ENCODE assay signal across 9 cellular contexts in the genomic region with DNA sequence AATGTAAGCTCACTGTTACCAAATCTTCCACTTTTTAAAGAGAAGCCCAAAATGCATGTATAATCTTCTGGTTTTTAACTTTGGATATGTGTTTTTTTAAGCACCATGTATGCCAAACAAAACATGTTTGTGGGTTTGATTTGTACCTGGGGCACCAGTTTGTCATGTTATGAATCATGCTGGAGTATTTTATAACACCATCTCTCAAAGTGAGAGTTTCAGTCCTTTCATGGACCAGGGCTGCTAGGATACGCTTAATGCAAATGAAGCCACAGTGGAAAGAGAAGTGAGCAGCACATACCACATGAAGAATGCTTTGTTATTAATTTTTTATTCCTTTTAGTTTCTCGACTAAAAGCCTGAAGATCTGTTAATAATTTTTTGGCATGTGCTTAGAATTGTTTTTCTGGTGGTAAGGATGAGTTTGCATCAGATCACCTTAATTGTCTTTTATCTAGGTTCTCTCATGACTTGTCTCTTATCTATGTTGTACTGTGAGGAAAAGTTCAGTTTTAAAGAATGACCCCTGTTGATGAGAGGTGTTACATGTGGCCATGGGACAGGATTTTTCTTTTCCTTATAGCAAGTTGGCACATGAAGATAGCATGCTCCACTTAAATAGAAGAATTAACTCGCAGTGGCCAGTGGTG. TPM values are rescaled to one million over a fixed set of nuclear protein-coding genes. Genes with fewer than 3 reads are reported as not detected.
A peak's percentile ranks its signal among the peaks of the same experiment; 100 is the strongest.
DNase-seq lines count a peak whose midpoint lies in the region; ATAC-seq and TF ChIP-seq lines count a peak whose summit lies in the region.
"Had no signal": no experiment of that assay in that cellular context is flagged by ENCODE, and none has a peak within 500 bp of the region (broad histone marks: within the 10 kb centered on the region; RNA-seq: fewer than 3 reads in every experiment).

No MANE protein-coding gene starts in this region.

- no peaks in the 10 kb centered on the region for H3K27me3 ChIP-seq in tibial artery

- POLR2A ChIA-PET in GM10248 (lab: Yijun Ruan, JAX) (no interaction called here), WTC11 (lab: Charles Lee) (no interaction called here)

- peak overlapping the region; percentile 64 for H3K27ac Mint-ChIP-seq in activated naive CD4-positive, alpha-beta T cell treated with anti-CD3 and anti-CD28 coated beads, Interleukin-2, amount 10 ng/mL, durations not matched to agents 7 days and 5 days
- H3K27ac Mint-ChIP-seq in WTC11: no peak overlapping the region

- no peaks in the 10 kb centered on the region for H3K9me3 Mint-ChIP-seq in activated naive CD4-positive, alpha-beta T cell treated with anti-CD3 and anti-CD28 coated beads, Interleukin-2, amount 10 ng/mL, durations not matched to agents 7 days and 5 days
- H3K9me3 Mint-ChIP-seq in WTC11: no peaks in the 10 kb centered on the region

- no peaks in the 10 kb centered on the region for H3K27me3 Mint-ChIP-seq in activated naive CD4-positive, alpha-beta T cell treated with anti-CD3 and anti-CD28 coated beads, Interleukin-2, amount 10 ng/mL, durations not matched to agents 7 days and 5 days
- peaks cover 3% of the 10 kb centered on the region; the same call in 1 of the 2 replicates for H3K27me3 Mint-ChIP-seq in WTC11 (ENCODE audit: low read depth)

- H3K4me1 ChIP-seq in tibial artery: peaks cover 0 to 13% (median 4%) of the 10 kb centered on the region in 4 donors

- no peaks in the 10 kb centered on the region for H3K36me3 ChIP-seq in tibial artery

- H3K4me3 ChIP-seq in tibial artery: no peak overlapping the region

- H3K36me3 Mint-ChIP-seq in activated naive CD4-positive, alpha-beta T cell treated with anti-CD3 and anti-CD28 coated beads, Interleukin-2, amount 10 ng/mL, durations not matched to agents 7 days and 5 days: peaks cover 3% of the 10 kb centered on the region
- H3K36me3 Mint-ChIP-seq in WTC11: no peaks in the 10 kb centered on the region

- no peak for TF ChIP-seq CTCF in GM10248 (IDR thresholded peaks at IDR 0.05; ENCODE audit: control extremely low read depth, extremely low read depth, low read depth, missing control alignments)
- no peak for TF ChIP-seq CTCF in tibial artery (IDR thresholded peaks at IDR 0.05)
- no peak for TF ChIP-seq CTCF in WTC11 (IDR thresholded peaks at IDR 0.05)

- peaks cover 73% of the 10 kb centered on the region for H3K4me1 Mint-ChIP-seq in activated naive CD4-positive, alpha-beta T cell treated with anti-CD3 and anti-CD28 coated beads, Interleukin-2, amount 10 ng/mL, durations not matched to agents 7 days and 5 days
- peaks cover 26% of the 10 kb centered on the region for H3K4me1 Mint-ChIP-seq in WTC11

- peak; percentile 30 for ATAC-seq in GM19397 (IDR thresholded peaks at IDR 0.05; ENCODE audit: unreplicated experiment)
- ATAC-seq in HG03159 (IDR thresholded peaks at IDR 0.05; ENCODE audit: unreplicated experiment): peak; percentile 52
- no peak for ATAC-seq in WTC11

- CTCF ChIA-PET in GM10248 (lab: Yijun Ruan, JAX): interaction anchor here (1.5 kb wide), 1 partner anchor 61 kb away, joined by 4 read pairs; no protein-coding TSS in a partner anchor
- CTCF ChIA-PET in activated naive CD4-positive, alpha-beta T cell treated with anti-CD3 and anti-CD28 coated beads, Interleukin-2, amount 10 ng/mL, durations not matched to agents 7 days and 5 days (lab: Charles Lee): no interaction called here
- CTCF ChIA-PET in WTC11 (lab: Charles Lee): no interaction called here

- DNase-seq in GM10248 (ENCODE audit: extremely low spot score) (peak; percentile 59), tibial artery (no peak), WTC11 (ENCODE audit: low spot score) (no peak), NCI-H187 (lab: John Stamatoyannopoulos, UW) (no peak), Kasumi-1 (lab: John Stamatoyannopoulos, UW) (no peak)
- peak; percentile 36 for DNase-seq in activated naive CD4-positive, alpha-beta T cell treated with anti-CD3 and anti-CD28 coated beads, Interleukin-2, amount 10 ng/mL, durations not matched to agents 7 days and 5 days
- DNase-seq: NCI-H1417 treated with DMSO at 0.1 percent for 48 hours had no signal

- intact Hi-C loops in tibial artery (cut with DNase I; ENCODE audit: low total_unique reads): loop anchor here (5.0 kb wide), 1 partner anchor 135 kb away; the partner anchor contains the start of gene RC3H1

- no peak overlapping the region for H3K27ac ChIP-seq in tibial artery

- H3K4me3 Mint-ChIP-seq in activated naive CD4-positive, alpha-beta T cell treated with anti-CD3 and anti-CD28 coated beads, Interleukin-2, amount 10 ng/mL, durations not matched to agents 7 days and 5 days: no peak overlapping the region
- no peak overlapping the region for H3K4me3 Mint-ChIP-seq in WTC11

- no peaks in the 10 kb centered on the region for H3K9me3 ChIP-seq in tibial artery

TF ChIP-seq in WTC11, 78 proteins besides CTCF, POLR2A, EP300 and RAD21 (continues in another document):
- TF ChIP-seq NFE2L1 (CRISPR knock-in tag; IDR thresholded peaks at IDR 0.05) (no peak), ELF4 (CRISPR knock-in tag; IDR thresholded peaks at IDR 0.05; ENCODE audit: low read depth) (no peak), RELA (CRISPR knock-in tag; IDR thresholded peaks at IDR 0.05; ENCODE audit: borderline replicate concordance) (no peak), ZNF121 (CRISPR knock-in tag; IDR thresholded peaks at IDR 0.05) (no peak), FOXK1 (CRISPR knock-in tag; IDR thresholded peaks at IDR 0.05) (no peak), ARID4B (CRISPR knock-in tag; IDR thresholded peaks at IDR 0.05; ENCODE audit: borderline replicate concordance) (no peak), FOXJ3 (CRISPR knock-in tag; IDR thresholded peaks at IDR 0.05; ENCODE audit: borderline replicate concordance) (no peak)
- TF ChIP-seq, protein P1, sequence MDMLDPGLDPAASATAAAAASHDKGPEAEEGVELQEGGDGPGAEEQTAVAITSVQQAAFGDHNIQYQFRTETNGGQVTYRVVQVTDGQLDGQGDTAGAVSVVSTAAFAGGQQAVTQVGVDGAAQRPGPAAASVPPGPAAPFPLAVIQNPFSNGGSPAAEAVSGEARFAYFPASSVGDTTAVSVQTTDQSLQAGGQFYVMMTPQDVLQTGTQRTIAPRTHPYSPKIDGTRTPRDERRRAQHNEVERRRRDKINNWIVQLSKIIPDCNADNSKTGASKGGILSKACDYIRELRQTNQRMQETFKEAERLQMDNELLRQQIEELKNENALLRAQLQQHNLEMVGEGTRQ (CRISPR knock-in tag; IDR thresholded peaks at IDR 0.05): no peak
- TF ChIP-seq, protein P2, sequence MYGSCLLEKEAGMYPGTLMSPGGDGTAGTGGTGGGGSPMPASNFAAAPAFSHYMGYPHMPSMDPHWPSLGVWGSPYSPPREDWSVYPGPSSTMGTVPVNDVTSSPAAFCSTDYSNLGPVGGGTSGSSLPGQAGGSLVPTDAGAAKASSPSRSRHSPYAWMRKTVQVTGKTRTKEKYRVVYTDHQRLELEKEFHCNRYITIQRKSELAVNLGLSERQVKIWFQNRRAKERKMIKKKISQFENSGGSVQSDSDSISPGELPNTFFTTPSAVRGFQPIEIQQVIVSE (CRISPR knock-in tag; IDR thresholded peaks at IDR 0.05; ENCODE audit: borderline replicate concordance): no peak
- TF ChIP-seq, protein P3, sequence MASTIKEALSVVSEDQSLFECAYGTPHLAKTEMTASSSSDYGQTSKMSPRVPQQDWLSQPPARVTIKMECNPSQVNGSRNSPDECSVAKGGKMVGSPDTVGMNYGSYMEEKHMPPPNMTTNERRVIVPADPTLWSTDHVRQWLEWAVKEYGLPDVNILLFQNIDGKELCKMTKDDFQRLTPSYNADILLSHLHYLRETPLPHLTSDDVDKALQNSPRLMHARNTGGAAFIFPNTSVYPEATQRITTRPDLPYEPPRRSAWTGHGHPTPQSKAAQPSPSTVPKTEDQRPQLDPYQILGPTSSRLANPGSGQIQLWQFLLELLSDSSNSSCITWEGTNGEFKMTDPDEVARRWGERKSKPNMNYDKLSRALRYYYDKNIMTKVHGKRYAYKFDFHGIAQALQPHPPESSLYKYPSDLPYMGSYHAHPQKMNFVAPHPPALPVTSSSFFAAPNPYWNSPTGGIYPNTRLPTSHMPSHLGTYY (CRISPR knock-in tag; IDR thresholded peaks at IDR 0.05): no peak

RNA-seq across cellular contexts. Expression of gene RABGAP1L, which starts 2.0 kb away (rescaled TPM):
- total RNA-seq in WTC11 (2021): 76.9 to 126 TPM (median 116 TPM) in 3 replicates

Comparison
In these comparisons a context has a peak if more than half of its experiments do, and no peak if none do; other contexts are left out.
1. DNase-seq: peak in GM10248 (single experiment) and activated naive CD4-positive, alpha-beta T cell treated with anti-CD3 and anti-CD28 coated beads, Interleukin-2, amount 10 ng/mL, durations not matched to agents 7 days and 5 days (single experiment); none in tibial artery (0 of 2), WTC11 (single experiment), NCI-H187 (0 of 2) and Kasumi-1 (0 of 2).